ENCODE assay signal across 1 cellular context in genomic region chr9:136541709-136542108, GRCh38.
TF ChIP-seq lines count a peak whose summit lies in the region.

No MANE protein-coding gene starts in this region.

TF ChIP-seq in GM12878, 131 proteins besides CTCF, POLR2A, EP300 and RAD21:
- TF ChIP-seq PBX3 (IDR thresholded peaks at IDR 0.05; ENCODE audit: insufficient replicate concordance, low read depth, low read length) (no peak), SREBF1 (IDR thresholded peaks at IDR 0.05; ENCODE audit: low read length) (no peak), NFIC (IDR thresholded peaks at IDR 0.05; ENCODE audit: low read depth, low read length) (no peak), CUX1 (IDR thresholded peaks at IDR 0.05; ENCODE audit: insufficient replicate concordance, low read depth, low read length) (no peak), USF1 (IDR thresholded peaks at IDR 0.05; ENCODE audit: borderline replicate concordance, extremely low read length, insufficient read depth, low read depth, low read length) (no peak), GABPA (IDR thresholded peaks at IDR 0.05; ENCODE audit: low read depth) (no peak), CHD2 (IDR thresholded peaks at IDR 0.05; ENCODE audit: borderline replicate concordance, low read depth, low read length) (no peak), NRF1 (conservative IDR thresholded peaks at IDR 0.05; ENCODE audit: low read depth, low read length) (no peak), MTA2 (IDR thresholded peaks at IDR 0.05; ENCODE audit: low read depth) (no peak), EGR1 (IDR thresholded peaks at IDR 0.05; ENCODE audit: borderline replicate concordance in 1 of 2, low read depth in 2 of 2, low read length in 2 of 2) (no peak)
